ENCODE assay signal across 30 cellular contexts in the genomic region with DNA sequence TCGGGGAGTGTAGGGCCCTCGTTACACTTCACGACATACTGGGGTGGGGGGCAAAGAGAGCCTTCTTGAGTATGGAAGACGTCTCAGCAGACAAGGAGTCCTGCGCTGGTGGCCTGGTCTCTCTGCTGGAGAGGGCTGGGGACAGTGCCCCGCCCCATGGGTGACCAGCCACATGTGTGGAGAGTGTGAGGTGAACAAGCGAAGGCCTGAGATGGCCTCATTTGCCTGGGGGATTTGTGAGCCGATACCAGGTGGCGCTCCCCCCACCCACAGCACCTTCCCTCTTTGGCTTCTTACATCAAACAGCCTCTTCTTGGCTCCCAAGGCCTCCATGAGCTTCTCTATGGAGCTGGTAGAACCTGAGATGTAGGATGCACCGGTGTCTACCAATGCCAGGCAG. TPM values are rescaled to one million over a fixed set of nuclear protein-coding genes. Genes with fewer than 3 reads are reported as not detected.
"Had no signal": no experiment of that assay in that cellular context is flagged by ENCODE, and none has a peak within 500 bp of the region (broad histone marks: within the 10 kb centered on the region; RNA-seq: fewer than 3 reads in every experiment).

No MANE protein-coding gene starts in this region.

- H3K27ac ChIP-seq: left ventricle myocardium inferior, pancreas, psoas muscle, right lobe of liver, stomach, testis, thyroid gland, transverse colon, upper lobe of left lung, vagina had no signal

- DNase-seq: hippocampal formation; left ventricle myocardium inferior; mammary epithelial cell; mesenchymal stem cell; naive B cell; natural killer cell; nephron progenitor cell; nucleus accumbens; psoas muscle; stimulated activated CD4-positive, alpha-beta T cell treated with anti-CD3 and anti-CD28 coated beads, Interleukin-12 subunit alpha, Interleukin-12 subunit beta, amount 100 ng/mL, for 4 hours; stimulated activated CD4-positive, alpha-beta T cell treated with anti-CD3 and anti-CD28 coated beads, Interleukin-15, amount 100 ng/mL, for 24 hours; stimulated activated CD4-positive, alpha-beta T cell treated with anti-CD3 and anti-CD28 coated beads, Interleukin-2, amount 100 ng/mL, for 24 hours; stimulated activated CD4-positive, alpha-beta T cell treated with anti-CD3 and anti-CD28 coated beads, Interleukin-4, amount 100 ng/mL, for 1 hour; stimulated activated naive B cell treated with anti-CD40 and anti-IgM and Interleukin-4, amounts not matched to agents 10 μg/mL and 1 μg/mL and 100 μg/mL, for 72 hours; stimulated activated naive CD8-positive, alpha-beta T cell treated with anti-CD3 and anti-CD28 coated beads, Interleukin-15, Interleukin-2, amounts not matched to agents 100 U/mL and 50 U/mL, for 24 hours; stomach; testis; thyroid gland; transverse colon; upper lobe of left lung had no signal

- H3K4me1 ChIP-seq: pancreas, psoas muscle had no signal

- H3K36me3 ChIP-seq: left ventricle myocardium inferior, pancreas, right lobe of liver, stomach, thyroid gland, transverse colon, upper lobe of left lung, vagina had no signal

- H3K4me2 ChIP-seq: smooth muscle cell had no signal

- ATAC-seq: natural killer cell; pancreas; psoas muscle; right lobe of liver; stimulated activated naive B cell treated with anti-CD40 and anti-IgM and Interleukin-4, amounts not matched to agents 10 μg/mL and 1 μg/mL and 100 μg/mL, for 72 hours; stimulated activated naive CD8-positive, alpha-beta T cell treated with anti-CD3 and anti-CD28 coated beads, Interleukin-15, Interleukin-2, amounts not matched to agents 100 U/mL and 50 U/mL, for 24 hours had no signal

- H3K4me3 Mint-ChIP-seq: natural killer cell; nephron progenitor cell; stimulated activated naive B cell treated with anti-CD40 and anti-IgM and Interleukin-4, amounts not matched to agents 10 μg/mL and 1 μg/mL and 100 μg/mL, for 72 hours had no signal

- H3K9me3 ChIP-seq: left ventricle myocardium inferior, pancreas, psoas muscle, right lobe of liver, stomach, testis, thyroid gland, transverse colon, upper lobe of left lung, vagina had no signal

- H3K27me3 ChIP-seq: pancreas, right lobe of liver, testis, thyroid gland, vagina had no signal

- H3K27ac Mint-ChIP-seq: natural killer cell; nephron progenitor cell; stimulated activated naive B cell treated with anti-CD40 and anti-IgM and Interleukin-4, amounts not matched to agents 10 μg/mL and 1 μg/mL and 100 μg/mL, for 72 hours had no signal

- H3K36me3 Mint-ChIP-seq: naive B cell; natural killer cell; stimulated activated naive B cell treated with anti-CD40 and anti-IgM and Interleukin-4, amounts not matched to agents 10 μg/mL and 1 μg/mL and 100 μg/mL, for 72 hours had no signal

- H3K9me3 Mint-ChIP-seq: naive B cell; natural killer cell; nephron progenitor cell; stimulated activated naive B cell treated with anti-CD40 and anti-IgM and Interleukin-4, amounts not matched to agents 10 μg/mL and 1 μg/mL and 100 μg/mL, for 72 hours had no signal

- H3K4me3 ChIP-seq: left ventricle myocardium inferior, pancreas, psoas muscle, right lobe of liver, smooth muscle cell, stomach, testis, thyroid gland, transverse colon, upper lobe of left lung, vagina had no signal

RNA-seq across cellular contexts. Expression of a gene that starts 10.3 kb away (rescaled TPM):
- total RNA-seq: left ventricle myocardium inferior, mammary epithelial cell, mononuclear cell, natural killer cell, osteoblast, pancreas, psoas muscle, skeletal muscle tissue, smooth muscle cell, stomach, testis, thyroid gland, vagina had no signal
- polyA plus RNA-seq: keratinocyte, psoas muscle, smooth muscle cell had no signal

RNA-seq across cellular contexts. Expression of a gene that starts 40.4 kb away (rescaled TPM):
- total RNA-seq: left ventricle myocardium inferior, lower leg skin, mammary epithelial cell, mononuclear cell, natural killer cell, osteoblast, psoas muscle, skeletal muscle tissue, thyroid gland, transverse colon, urinary bladder, vagina had no signal
- polyA plus RNA-seq: keratinocyte, mammary epithelial cell had no signal

RNA-seq across cellular contexts. Expression of a gene that starts 57.9 kb away (rescaled TPM):
- total RNA-seq: left ventricle myocardium inferior, mononuclear cell, natural killer cell, osteoblast, psoas muscle, skeletal muscle tissue, vagina had no signal
- polyA plus RNA-seq: smooth muscle cell had no signal
